15 cellular contexts compared by ENCODE assay signal in the genomic region with DNA sequence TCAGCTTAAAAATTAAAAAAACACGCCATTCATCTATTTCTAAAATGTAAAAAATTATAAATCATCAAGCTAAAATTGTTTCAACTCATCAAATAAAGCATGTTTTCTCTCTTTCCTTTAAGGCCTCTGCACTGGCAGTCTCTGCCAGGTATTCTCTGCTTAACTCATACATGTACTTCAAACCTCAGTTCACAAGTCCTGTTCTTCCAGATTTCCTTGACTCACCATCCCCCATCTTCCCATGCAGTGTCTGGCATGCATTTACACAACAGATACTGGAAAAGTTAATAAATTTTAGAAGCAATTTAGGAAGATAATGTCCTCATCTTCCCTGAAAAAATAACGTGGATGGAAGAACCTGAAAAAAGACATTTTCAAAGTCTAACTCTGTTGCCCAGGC.
"Had no signal": no experiment of that assay in that cellular context is flagged by ENCODE, and none has a peak within 500 bp of the region (broad histone marks: within the 10 kb centered on the region; RNA-seq: fewer than 3 reads in every experiment).

No MANE protein-coding gene starts in this region.

- H3K27me3 ChIP-seq: brain microvascular endothelial cell, esophagus muscularis mucosa, stomach, uterus had no signal

- H3K27ac Mint-ChIP-seq: activated naive CD4-positive, alpha-beta T cell treated with anti-CD3 and anti-CD28 coated beads, Interleukin-2, amount 10 ng/mL, durations not matched to agents 7 days and 5 days; activated T-helper 2 cell treated with anti-CD3 and anti-CD28 coated beads, Interferon-gamma antibody, Interleukin-2, Interleukin-4, amounts not matched to agents 10 μg/mL and 5 μg/mL and 100 μg/mL, durations not matched to agents 14 hours and 24 hours and 36 hours; endodermal cell had no signal

- DNase-seq: activated CD4-positive, alpha-beta T cell treated with anti-CD3 and anti-CD28 coated beads for 4 hours; activated CD8-positive, alpha-beta memory T cell treated with anti-CD3 and anti-CD28 coated beads for 24 hours; activated naive CD4-positive, alpha-beta T cell treated with anti-CD3 and anti-CD28 coated beads, Interleukin-2, amount 10 ng/mL, durations not matched to agents 7 days and 5 days; brain microvascular endothelial cell; endodermal cell; head of caudate nucleus; retina; stimulated activated CD4-positive, alpha-beta T cell treated with anti-CD3 and anti-CD28 coated beads, Interleukin-4, amount 100 ng/mL, for 4 hours; stomach; T-helper 9 cell; uterus had no signal

- H3K27ac ChIP-seq: brain microvascular endothelial cell, esophagus muscularis mucosa, parathyroid adenoma, stomach, thoracic aorta, uterus had no signal

- H3K4me3 ChIP-seq: esophagus muscularis mucosa, stomach, thoracic aorta, uterus had no signal

- H3K4me3 Mint-ChIP-seq: activated naive CD4-positive, alpha-beta T cell treated with anti-CD3 and anti-CD28 coated beads, Interleukin-2, amount 10 ng/mL, durations not matched to agents 7 days and 5 days; endodermal cell had no signal

- H3K36me3 ChIP-seq: thoracic aorta, uterus had no signal

- H3K9me3 ChIP-seq: esophagus muscularis mucosa, stomach, thoracic aorta, uterus had no signal

- H3K79me2 ChIP-seq: parathyroid adenoma had no signal

- H3K4me1 ChIP-seq: esophagus muscularis mucosa, parathyroid adenoma, stomach, uterus had no signal

- H3K4me1 Mint-ChIP-seq: endodermal cell had no signal

- H3K9me3 Mint-ChIP-seq: activated naive CD4-positive, alpha-beta T cell treated with anti-CD3 and anti-CD28 coated beads, Interleukin-2, amount 10 ng/mL, durations not matched to agents 7 days and 5 days; activated T-helper 2 cell treated with anti-CD3 and anti-CD28 coated beads, Interferon-gamma antibody, Interleukin-2, Interleukin-4, amounts not matched to agents 10 μg/mL and 5 μg/mL and 100 μg/mL, durations not matched to agents 14 hours and 24 hours and 36 hours; endodermal cell had no signal

- H3K9ac ChIP-seq: parathyroid adenoma had no signal

- H3K27me3 Mint-ChIP-seq: activated naive CD4-positive, alpha-beta T cell treated with anti-CD3 and anti-CD28 coated beads, Interleukin-2, amount 10 ng/mL, durations not matched to agents 7 days and 5 days had no signal

- H2AFZ ChIP-seq: parathyroid adenoma had no signal
